13 cellular contexts compared by ENCODE assay signal in genomic region chr18:63314062-63314790, GRCh38. TPM values are rescaled to one million over a fixed set of nuclear protein-coding genes. Genes with fewer than 3 reads are reported as not detected.
DNase-seq lines count a peak whose midpoint lies in the region; ATAC-seq and TF ChIP-seq lines count a peak whose summit lies in the region.
"Had no signal": no experiment of that assay in that cellular context is flagged by ENCODE, and none has a peak within 500 bp of the region (broad histone marks: within the 10 kb centered on the region; RNA-seq: fewer than 3 reads in every experiment).

No MANE protein-coding gene starts in this region.

- peak overlapping the region; percentile 99 for H3K4me3 Mint-ChIP-seq in activated CD4-positive, alpha-beta T cell treated with anti-CD3 and anti-CD28 coated beads, Interleukin-2, amount 10 ng/mL, durations not matched to agents 7 days and 5 days

- ATAC-seq in HG03039 (IDR thresholded peaks at IDR 0.05; ENCODE audit: unreplicated experiment), result no peak
- ATAC-seq: body of pancreas, Panc1 had no signal

- H3K27me3 ChIP-seq in OCI-LY3 (ENCODE audit: low read depth, low read length), result no peaks in the 10 kb centered on the region
- no peaks in the 10 kb centered on the region for H3K27me3 ChIP-seq in effector memory CD4-positive, alpha-beta T cell (replicated peaks; ENCODE audit: control insufficient read depth, insufficient read depth, low read length, poor library complexity, severe bottlenecking)
- H3K27me3 ChIP-seq: body of pancreas had no signal

- H3K4me1 ChIP-seq in OCI-LY3 (ENCODE audit: low read length), result peaks cover 53% of the 10 kb centered on the region
- H3K4me1 ChIP-seq in effector memory CD4-positive, alpha-beta T cell (ENCODE audit: control insufficient read depth, insufficient read depth, low read length, poor library complexity, severe bottlenecking), result peaks cover 37% of the 10 kb centered on the region

- no peaks in the 10 kb centered on the region for H3K27me3 Mint-ChIP-seq in activated CD4-positive, alpha-beta T cell treated with anti-CD3 and anti-CD28 coated beads, Interleukin-2, amount 10 ng/mL, durations not matched to agents 7 days and 5 days

- no peak for DNase-seq in activated CD4-positive, alpha-beta T cell treated with anti-CD3 and anti-CD28 coated beads, Interleukin-2, amount 10 ng/mL, durations not matched to agents 7 days and 5 days
- no peak for DNase-seq in activated CD4-positive, alpha-beta T cell treated with anti-CD3 and anti-CD28 coated beads for 4 hours
- no peak for DNase-seq in effector memory CD4-positive, alpha-beta T cell
- DNase-seq in superior temporal gyrus (ENCODE audit: extremely low spot score) (peak; percentile 57), NCI-H146 (lab: John Stamatoyannopoulos, UW) (no peak), HPDE6-E6E7 (ENCODE audit: extremely low spot score) (no peak)
- DNase-seq: body of pancreas, GOT3, NCI-H345 had no signal

- peak overlapping the region; percentile 79 for H3K4me3 ChIP-seq in OCI-LY3 (ENCODE audit: low read length)
- peak overlapping the region; percentile 89 for H3K4me3 ChIP-seq in effector memory CD4-positive, alpha-beta T cell (ENCODE audit: insufficient read depth, low read depth, low read length, poor library complexity, severe bottlenecking)
- H3K4me3 ChIP-seq: body of pancreas, smooth muscle cell had no signal

- peak overlapping the region; percentile 89 for H3K9ac ChIP-seq in OCI-LY3 (ENCODE audit: low read length)

- peaks cover 9% of the 10 kb centered on the region for H4K20me1 ChIP-seq in OCI-LY3 (ENCODE audit: insufficient read depth, low read length)

- peak overlapping the region; percentile 94 for H3K4me2 ChIP-seq in OCI-LY3 (ENCODE audit: low read length)
- H3K4me2 ChIP-seq: smooth muscle cell had no signal

- peaks cover 100% of the 10 kb centered on the region for H3K79me2 ChIP-seq in OCI-LY3 (ENCODE audit: low read length)

- no peaks in the 10 kb centered on the region for H3K9me3 ChIP-seq in OCI-LY3 (ENCODE audit: insufficient read depth, low read length)
- H3K9me3 ChIP-seq in effector memory CD4-positive, alpha-beta T cell (ENCODE audit: control insufficient read depth, low read length), result no peaks in the 10 kb centered on the region
- H3K9me3 ChIP-seq: body of pancreas had no signal

- peaks cover 64% of the 10 kb centered on the region for H3K4me1 Mint-ChIP-seq in activated CD4-positive, alpha-beta T cell treated with anti-CD3 and anti-CD28 coated beads, Interleukin-2, amount 10 ng/mL, durations not matched to agents 7 days and 5 days

- no peak for TF ChIP-seq CTCF in OCI-LY3 (IDR thresholded peaks at IDR 0.05; ENCODE audit: low read depth, low read length)

- peak overlapping the region; percentile 68 for H3K27ac Mint-ChIP-seq in activated CD4-positive, alpha-beta T cell treated with anti-CD3 and anti-CD28 coated beads, Interleukin-2, amount 10 ng/mL, durations not matched to agents 7 days and 5 days

- CTCF ChIA-PET in activated CD4-positive, alpha-beta T cell treated with anti-CD3 and anti-CD28 coated beads, Interleukin-2, amount 10 ng/mL, durations not matched to agents 7 days and 5 days (lab: Charles Lee), result interaction anchor here (0.7 to 1.9 kb wide), 6 partner anchors 8 to 185 kb away, joined by 3 to 7 read pairs (median 3); no protein-coding TSS in a partner anchor

- no peaks in the 10 kb centered on the region for H3K9me3 Mint-ChIP-seq in activated CD4-positive, alpha-beta T cell treated with anti-CD3 and anti-CD28 coated beads, Interleukin-2, amount 10 ng/mL, durations not matched to agents 7 days and 5 days

- H3K27ac ChIP-seq in OCI-LY3 (ENCODE audit: low read length), result peak overlapping the region; percentile 88
- H3K27ac ChIP-seq in effector memory CD4-positive, alpha-beta T cell (ENCODE audit: insufficient read depth, low read length, poor library complexity, severe bottlenecking), result peak overlapping the region; percentile 42
- H3K27ac ChIP-seq: body of pancreas had no signal

- no peak overlapping the region for H2AFZ ChIP-seq in OCI-LY3 (ENCODE audit: low read depth, low read length)

- H3K36me3 ChIP-seq in OCI-LY3 (replicated peaks; ENCODE audit: low read depth, low read length), result peaks cover 74% of the 10 kb centered on the region
- H3K36me3 ChIP-seq in effector memory CD4-positive, alpha-beta T cell (ENCODE audit: control insufficient read depth, insufficient read depth, low read length), result no peaks in the 10 kb centered on the region

- POLR2A ChIA-PET in activated CD4-positive, alpha-beta T cell treated with anti-CD3 and anti-CD28 coated beads, Interleukin-2, amount 10 ng/mL, durations not matched to agents 7 days and 5 days (lab: Charles Lee), result no interaction called here

- H3K36me3 Mint-ChIP-seq in activated CD4-positive, alpha-beta T cell treated with anti-CD3 and anti-CD28 coated beads, Interleukin-2, amount 10 ng/mL, durations not matched to agents 7 days and 5 days (ENCODE audit: low read depth), result peaks cover 84% of the 10 kb centered on the region

RNA-seq across cellular contexts. Expression of gene BCL2, which starts 5.3 kb away (rescaled TPM):
- total RNA-seq in activated CD4-positive, alpha-beta T cell treated with anti-CD3 and anti-CD28 coated beads, Interleukin-2, amount 10 ng/mL, durations not matched to agents 7 days and 5 days, result 100 to 1,000 TPM; 113 to 119 TPM

RNA-seq across cellular contexts. Expression of gene KDSR, which starts 52.8 kb away (rescaled TPM):
- 10 to 100 TPM; 56.1 to 56.6 TPM for total RNA-seq in activated CD4-positive, alpha-beta T cell treated with anti-CD3 and anti-CD28 coated beads, Interleukin-2, amount 10 ng/mL, durations not matched to agents 7 days and 5 days
